ENCODE assay signal across 1 cellular context in the genomic region with DNA sequence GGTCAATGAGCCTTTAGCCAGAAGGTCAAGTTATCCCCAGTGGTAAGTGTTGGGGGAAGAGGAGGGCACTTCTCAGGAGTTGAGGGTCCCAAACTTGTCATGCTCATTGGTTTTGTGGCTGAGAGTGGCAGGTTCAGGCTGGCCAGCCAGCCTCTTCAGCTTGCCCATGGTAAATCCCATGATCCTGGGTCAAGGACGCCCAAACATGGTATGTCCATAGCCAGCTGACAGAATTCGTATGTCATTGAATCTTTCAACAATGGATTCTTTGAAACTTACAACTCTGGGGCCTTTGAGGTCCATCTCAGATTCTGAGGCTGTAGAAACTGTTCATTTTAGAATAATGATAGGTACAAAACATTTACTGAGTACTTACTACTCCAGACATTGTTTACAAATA.
TF ChIP-seq lines count a peak whose summit lies in the region.

No MANE protein-coding gene starts in this region.

TF ChIP-seq in HepG2, 621 proteins besides CTCF, POLR2A, EP300 and RAD21:
- 0 out of 2 replicates have a peak, but pooled peaks have one; percentile 77 for TF ChIP-seq CHD4 (IDR thresholded peaks at IDR 0.05; ENCODE audit: borderline replicate concordance, low read length)
- peak in 1 of 2 experiments; percentile 66; a peak in 2 of 4 replicates for TF ChIP-seq NR2F1 (CRISPR knock-in tag; IDR thresholded peaks at IDR 0.05)
- TF ChIP-seq, protein P1, sequence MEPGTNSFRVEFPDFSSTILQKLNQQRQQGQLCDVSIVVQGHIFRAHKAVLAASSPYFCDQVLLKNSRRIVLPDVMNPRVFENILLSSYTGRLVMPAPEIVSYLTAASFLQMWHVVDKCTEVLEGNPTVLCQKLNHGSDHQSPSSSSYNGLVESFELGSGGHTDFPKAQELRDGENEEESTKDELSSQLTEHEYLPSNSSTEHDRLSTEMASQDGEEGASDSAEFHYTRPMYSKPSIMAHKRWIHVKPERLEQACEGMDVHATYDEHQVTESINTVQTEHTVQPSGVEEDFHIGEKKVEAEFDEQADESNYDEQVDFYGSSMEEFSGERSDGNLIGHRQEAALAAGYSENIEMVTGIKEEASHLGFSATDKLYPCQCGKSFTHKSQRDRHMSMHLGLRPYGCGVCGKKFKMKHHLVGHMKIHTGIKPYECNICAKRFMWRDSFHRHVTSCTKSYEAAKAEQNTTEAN (CRISPR knock-in tag; conservative IDR thresholded peaks at IDR 0.05): no peak
- no peak for TF ChIP-seq HINFP (CRISPR knock-in tag; IDR thresholded peaks at IDR 0.05; ENCODE audit: low read depth)
- peak; percentile 34; the same call in 1 of the 2 replicates for TF ChIP-seq RARA (CRISPR knock-in tag; IDR thresholded peaks at IDR 0.05)
- TF ChIP-seq WIZ (CRISPR knock-in tag; IDR thresholded peaks at IDR 0.05): no peak
- TF ChIP-seq RXRA (CRISPR knock-in tag; IDR thresholded peaks at IDR 0.05): 0 out of 2 replicates have a peak, but pooled peaks have one; percentile 32
- TF ChIP-seq SOX13 (IDR thresholded peaks at IDR 0.05): no peak
- peak in 1 of 2 experiments; percentile 25; a peak in 1 of 4 replicates for TF ChIP-seq SOX13 (CRISPR knock-in tag; conservative IDR thresholded peaks at IDR 0.05 in 1 of 2, IDR thresholded peaks at IDR 0.05 in 1 of 2)
- TF ChIP-seq NR2F6 (IDR thresholded peaks at IDR 0.05): no peak
- TF ChIP-seq NR2F6 (CRISPR knock-in tag; IDR thresholded peaks at IDR 0.05): peak; percentile 61; the same call in 1 of the 2 replicates
- TF ChIP-seq SALL1 (CRISPR knock-in tag; IDR thresholded peaks at IDR 0.05): 0 out of 2 replicates have a peak, but pooled peaks have one; percentile 21
- no peak for TF ChIP-seq CENPT (CRISPR knock-in tag; IDR thresholded peaks at IDR 0.05; ENCODE audit: low read depth)
- TF ChIP-seq, protein P2, sequence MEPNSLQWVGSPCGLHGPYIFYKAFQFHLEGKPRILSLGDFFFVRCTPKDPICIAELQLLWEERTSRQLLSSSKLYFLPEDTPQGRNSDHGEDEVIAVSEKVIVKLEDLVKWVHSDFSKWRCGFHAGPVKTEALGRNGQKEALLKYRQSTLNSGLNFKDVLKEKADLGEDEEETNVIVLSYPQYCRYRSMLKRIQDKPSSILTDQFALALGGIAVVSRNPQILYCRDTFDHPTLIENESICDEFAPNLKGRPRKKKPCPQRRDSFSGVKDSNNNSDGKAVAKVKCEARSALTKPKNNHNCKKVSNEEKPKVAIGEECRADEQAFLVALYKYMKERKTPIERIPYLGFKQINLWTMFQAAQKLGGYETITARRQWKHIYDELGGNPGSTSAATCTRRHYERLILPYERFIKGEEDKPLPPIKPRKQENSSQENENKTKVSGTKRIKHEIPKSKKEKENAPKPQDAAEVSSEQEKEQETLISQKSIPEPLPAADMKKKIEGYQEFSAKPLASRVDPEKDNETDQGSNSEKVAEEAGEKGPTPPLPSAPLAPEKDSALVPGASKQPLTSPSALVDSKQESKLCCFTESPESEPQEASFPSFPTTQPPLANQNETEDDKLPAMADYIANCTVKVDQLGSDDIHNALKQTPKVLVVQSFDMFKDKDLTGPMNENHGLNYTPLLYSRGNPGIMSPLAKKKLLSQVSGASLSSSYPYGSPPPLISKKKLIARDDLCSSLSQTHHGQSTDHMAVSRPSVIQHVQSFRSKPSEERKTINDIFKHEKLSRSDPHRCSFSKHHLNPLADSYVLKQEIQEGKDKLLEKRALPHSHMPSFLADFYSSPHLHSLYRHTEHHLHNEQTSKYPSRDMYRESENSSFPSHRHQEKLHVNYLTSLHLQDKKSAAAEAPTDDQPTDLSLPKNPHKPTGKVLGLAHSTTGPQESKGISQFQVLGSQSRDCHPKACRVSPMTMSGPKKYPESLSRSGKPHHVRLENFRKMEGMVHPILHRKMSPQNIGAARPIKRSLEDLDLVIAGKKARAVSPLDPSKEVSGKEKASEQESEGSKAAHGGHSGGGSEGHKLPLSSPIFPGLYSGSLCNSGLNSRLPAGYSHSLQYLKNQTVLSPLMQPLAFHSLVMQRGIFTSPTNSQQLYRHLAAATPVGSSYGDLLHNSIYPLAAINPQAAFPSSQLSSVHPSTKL (CRISPR knock-in tag; IDR thresholded peaks at IDR 0.05): peak; percentile 35
- 0 out of 2 replicates have a peak, but pooled peaks have one; percentile 25 for TF ChIP-seq ZNF354B (CRISPR knock-in tag; IDR thresholded peaks at IDR 0.05)
- 0 out of 2 replicates have a peak, but pooled peaks have one; percentile 45 for TF ChIP-seq ZNF317 (CRISPR knock-in tag; IDR thresholded peaks at IDR 0.05)
- TF ChIP-seq MAFK (conservative IDR thresholded peaks at IDR 0.05 in 1 of 2, IDR thresholded peaks at IDR 0.05 in 1 of 2; ENCODE audit: low read length in 2 of 2): no peak
- no peak for TF ChIP-seq ZNF460 (CRISPR knock-in tag; IDR thresholded peaks at IDR 0.05; ENCODE audit: borderline replicate concordance)
- TF ChIP-seq ZNF644 (CRISPR knock-in tag; IDR thresholded peaks at IDR 0.05; ENCODE audit: low read depth): 0 out of 2 replicates have a peak, but pooled peaks have one; percentile 21
- no peak for TF ChIP-seq ZBTB20 (CRISPR knock-in tag; IDR thresholded peaks at IDR 0.05; ENCODE audit: borderline replicate concordance, low read depth)
